In the genomic region with DNA sequence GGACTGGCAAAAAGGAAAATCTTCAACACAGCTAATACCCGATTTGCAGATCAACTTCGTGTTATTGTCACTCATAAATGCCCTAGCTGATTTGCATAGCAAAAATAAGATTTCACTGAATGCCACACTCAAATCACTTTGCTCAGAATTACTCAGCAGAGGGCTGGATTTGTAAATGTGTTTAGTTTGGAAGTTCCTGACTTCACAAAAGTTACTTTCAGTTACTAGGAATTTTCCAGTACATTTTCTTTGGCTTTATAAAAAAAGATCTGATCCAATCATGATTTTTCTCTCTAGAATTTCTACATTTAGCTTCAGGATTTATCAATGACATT, we compare ENCODE assay signal across 1 cellular context.
TF ChIP-seq lines count a peak whose summit lies in the region.

No MANE protein-coding gene starts in this region.

TF ChIP-seq in GM12878, 131 proteins besides CTCF, POLR2A, EP300 and RAD21 (continued from another document):
- TF ChIP-seq, protein P1, sequence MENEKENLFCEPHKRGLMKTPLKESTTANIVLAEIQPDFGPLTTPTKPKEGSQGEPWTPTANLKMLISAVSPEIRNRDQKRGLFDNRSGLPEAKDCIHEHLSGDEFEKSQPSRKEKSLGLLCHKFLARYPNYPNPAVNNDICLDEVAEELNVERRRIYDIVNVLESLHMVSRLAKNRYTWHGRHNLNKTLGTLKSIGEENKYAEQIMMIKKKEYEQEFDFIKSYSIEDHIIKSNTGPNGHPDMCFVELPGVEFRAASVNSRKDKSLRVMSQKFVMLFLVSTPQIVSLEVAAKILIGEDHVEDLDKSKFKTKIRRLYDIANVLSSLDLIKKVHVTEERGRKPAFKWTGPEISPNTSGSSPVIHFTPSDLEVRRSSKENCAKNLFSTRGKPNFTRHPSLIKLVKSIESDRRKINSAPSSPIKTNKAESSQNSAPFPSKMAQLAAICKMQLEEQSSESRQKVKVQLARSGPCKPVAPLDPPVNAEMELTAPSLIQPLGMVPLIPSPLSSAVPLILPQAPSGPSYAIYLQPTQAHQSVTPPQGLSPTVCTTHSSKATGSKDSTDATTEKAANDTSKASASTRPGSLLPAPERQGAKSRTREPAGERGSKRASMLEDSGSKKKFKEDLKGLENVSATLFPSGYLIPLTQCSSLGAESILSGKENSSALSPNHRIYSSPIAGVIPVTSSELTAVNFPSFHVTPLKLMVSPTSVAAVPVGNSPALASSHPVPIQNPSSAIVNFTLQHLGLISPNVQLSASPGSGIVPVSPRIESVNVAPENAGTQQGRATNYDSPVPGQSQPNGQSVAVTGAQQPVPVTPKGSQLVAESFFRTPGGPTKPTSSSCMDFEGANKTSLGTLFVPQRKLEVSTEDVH (IDR thresholded peaks at IDR 0.05; ENCODE audit: low read depth, partially characterized antibody) = no peak
- no peak for TF ChIP-seq MYB (IDR thresholded peaks at IDR 0.05; ENCODE audit: borderline replicate concordance, low read depth, low read length)
- no peak for TF ChIP-seq NRF1 (conservative IDR thresholded peaks at IDR 0.05; ENCODE audit: low read depth, low read length)
